ENCODE assay signal across 21 cellular contexts in genomic region chr3:47610572-47610971, GRCh38. TPM values are rescaled to one million over a fixed set of nuclear protein-coding genes. Genes with fewer than 3 reads are reported as not detected.
DNase-seq lines count a peak whose midpoint lies in the region; ATAC-seq and TF ChIP-seq lines count a peak whose summit lies in the region.
"Had no signal": no experiment of that assay in that cellular context is flagged by ENCODE, and none has a peak within 500 bp of the region (broad histone marks: within the 10 kb centered on the region; RNA-seq: fewer than 3 reads in every experiment).

No MANE protein-coding gene starts in this region.

- no peak for TF ChIP-seq CTCF in heart right ventricle (IDR thresholded peaks at IDR 0.05)

- no peaks in the 10 kb centered on the region for H3K27me3 ChIP-seq in heart right ventricle

- CTCF ChIA-PET in activated naive CD4-positive, alpha-beta T cell treated with anti-CD3 and anti-CD28 coated beads, Interleukin-2, amount 10 ng/mL, durations not matched to agents 7 days and 5 days (lab: Charles Lee), result no interaction called here

- no peak overlapping the region for H3K4me3 Mint-ChIP-seq in activated naive CD4-positive, alpha-beta T cell treated with anti-CD3 and anti-CD28 coated beads, Interleukin-2, amount 10 ng/mL, durations not matched to agents 7 days and 5 days
- H3K4me3 Mint-ChIP-seq: CD4-positive, CD25-positive, alpha-beta regulatory T cell; H9; HFFc6 had no signal

- WGBS in heart right ventricle, 2 donors, result 55 to 67% methylated on average over 4 of the region's 4 CpGs

- no peaks in the 10 kb centered on the region for H3K9me3 Mint-ChIP-seq in activated naive CD4-positive, alpha-beta T cell treated with anti-CD3 and anti-CD28 coated beads, Interleukin-2, amount 10 ng/mL, durations not matched to agents 7 days and 5 days
- H3K9me3 Mint-ChIP-seq: CD4-positive, CD25-positive, alpha-beta regulatory T cell; H9; HFFc6 had no signal

- no peak overlapping the region for H3K27ac Mint-ChIP-seq in activated naive CD4-positive, alpha-beta T cell treated with anti-CD3 and anti-CD28 coated beads, Interleukin-2, amount 10 ng/mL, durations not matched to agents 7 days and 5 days
- H3K27ac Mint-ChIP-seq: CD4-positive, CD25-positive, alpha-beta regulatory T cell; HFFc6 had no signal

- H3K9me3 ChIP-seq in heart right ventricle, result no peaks in the 10 kb centered on the region
- H3K9me3 ChIP-seq: A549 had no signal

- peak in 3 of 8 donors; percentile 35 to 56 (median 50) for ATAC-seq in heart right ventricle
- ATAC-seq in left cardiac atrium, result no peak
- ATAC-seq in left ventricle myocardium superior, result peak; percentile 54
- ATAC-seq: A549 had no signal

- H3K36me3 Mint-ChIP-seq in activated naive CD4-positive, alpha-beta T cell treated with anti-CD3 and anti-CD28 coated beads, Interleukin-2, amount 10 ng/mL, durations not matched to agents 7 days and 5 days, result peaks cover 40% of the 10 kb centered on the region

- no peak for DNase-seq in heart right ventricle
- no peak for DNase-seq in left cardiac atrium
- DNase-seq in caudate nucleus (lab: John Stamatoyannopoulos, UW), result peak in 3 of 61 donors; percentile 9 to 27 (median 13)
- no peak for DNase-seq in left ventricle myocardium superior
- DNase-seq in AG20443 (ENCODE audit: low spot score), result no peak
- DNase-seq in stimulated activated CD4-positive, alpha-beta T cell treated with anti-CD3 and anti-CD28 coated beads, Interleukin-12 subunit alpha, Interleukin-12 subunit beta, amount 100 ng/mL, for 4 hours, result no peak
- DNase-seq in activated naive CD4-positive, alpha-beta T cell treated with anti-CD3 and anti-CD28 coated beads, Interleukin-2, amount 10 ng/mL, durations not matched to agents 7 days and 5 days, result no peak
- DNase-seq: CD4-positive, CD25-positive, alpha-beta regulatory T cell; H9; HFFc6; KG1; NCI-H1092 treated with DMSO at 0.1 percent for 48 hours; NCI-H1436 treated with DMSO at 0.1 percent for 48 hours; NCI-H2029; NCI-H226; NCI-H510A treated with DMSO at 0.1 percent for 48 hours; NCI-H748 treated with DMSO at 0.1 percent for 48 hours; NK-92 treated with Interleukin-12 subunit alpha and Interleukin-12 subunit beta, amount 100 ng/mL, for 24 hours had no signal

- peaks cover 0 to 82% (median 14%) of the 10 kb centered on the region in 9 donors for H3K36me3 ChIP-seq in heart right ventricle

- intact Hi-C loops in heart right ventricle (cut with DNase I), result no loop called here
- intact Hi-C loops in left cardiac atrium (cut with DNase I), result no loop called here
- intact Hi-C loops in left ventricle myocardium superior (cut with micrococcal nuclease), result no loop called here

- no peak overlapping the region for H3K4me3 ChIP-seq in heart right ventricle
- H3K4me3 ChIP-seq: A549 had no signal

- H3K27me3 Mint-ChIP-seq in activated naive CD4-positive, alpha-beta T cell treated with anti-CD3 and anti-CD28 coated beads, Interleukin-2, amount 10 ng/mL, durations not matched to agents 7 days and 5 days, result no peaks in the 10 kb centered on the region
- H3K27me3 Mint-ChIP-seq: CD4-positive, CD25-positive, alpha-beta regulatory T cell had no signal

- peaks cover 0 to 42% (median 21%) of the 10 kb centered on the region in 9 donors for H3K4me1 ChIP-seq in heart right ventricle

- no peaks in the 10 kb centered on the region for H3K4me1 Mint-ChIP-seq in activated naive CD4-positive, alpha-beta T cell treated with anti-CD3 and anti-CD28 coated beads, Interleukin-2, amount 10 ng/mL, durations not matched to agents 7 days and 5 days
- H3K4me1 Mint-ChIP-seq: H9 had no signal

- H3K27ac ChIP-seq in heart right ventricle, result peak overlapping the region in 6 of 10 donors; percentile 10 to 63 (median 51)
- peak overlapping the region; percentile 31 for H3K27ac ChIP-seq in caudate nucleus (ENCODE audit: low read depth, low read length)
- H3K27ac ChIP-seq in temporal lobe (ENCODE audit: low read depth, low read length), result peak overlapping the region; percentile 47
- H3K27ac ChIP-seq: A549, RWPE1 had no signal

RNA-seq across cellular contexts. Expression of gene CSPG5, which starts 31.9 kb away (rescaled TPM):
- under 1 TPM in 9 of 10 donors, not detected in 1; 0.18 to 0.79 (median 0.31) TPM for total RNA-seq in heart right ventricle
- polyA plus RNA-seq in heart right ventricle, result under 1 TPM; 0.07 to 0.28 TPM
- total RNA-seq in left cardiac atrium, result under 1 TPM; 0.60 to 0.88 TPM
- 0.59 TPM for total RNA-seq in left ventricle myocardium superior
- total RNA-seq in temporal lobe, result 111 TPM
- total RNA-seq: CD4-positive, CD25-positive, alpha-beta regulatory T cell had no signal

Comparison
In these comparisons a context has a peak if more than half of its experiments do, and no peak if none do; other contexts are left out.
1. RNA of gene CSPG5, which starts 31.9 kb away (total RNA-seq): 111 TPM in temporal lobe (single experiment); 0.60 to 0.88 TPM in left cardiac atrium, 0.59 TPM in left ventricle myocardium superior (single experiment) and 0.18 to 0.79 TPM in heart right ventricle; every median in the first group is over 10 times any median in the second.
2. Peak in every context shown above with its lines, with median percentiles within 50 percentile points of each other: H3K27ac ChIP-seq.